Comparison of ENCODE assay signal across 15 cellular contexts in genomic region chr2:6921321-6921922, GRCh38. TPM values are rescaled to one million over a fixed set of nuclear protein-coding genes. Genes with fewer than 3 reads are reported as not detected.
DNase-seq lines count a peak whose midpoint lies in the region; ATAC-seq and TF ChIP-seq lines count a peak whose summit lies in the region.
"Had no signal": no experiment of that assay in that cellular context is flagged by ENCODE, and none has a peak within 500 bp of the region (broad histone marks: within the 10 kb centered on the region; RNA-seq: fewer than 3 reads in every experiment).

No MANE protein-coding gene starts in this region.

- H3K36me3 ChIP-seq in endodermal cell (ENCODE audit: control insufficient read depth, insufficient read depth, low read length) = no peaks in the 10 kb centered on the region
- H3K36me3 ChIP-seq in trophoblast cell (ENCODE audit: control insufficient read depth in 1 of 2, insufficient read depth in 2 of 2, low read length in 2 of 2) = no peaks in the 10 kb centered on the region
- H3K36me3 ChIP-seq: upper lobe of left lung had no signal

- no peak overlapping the region for H3K23ac ChIP-seq in trophoblast cell (ENCODE audit: low read length)

- no peaks in the 10 kb centered on the region for H3K9me3 ChIP-seq in endodermal cell (ENCODE audit: control insufficient read depth, low read length)
- no peaks in the 10 kb centered on the region for H3K9me3 ChIP-seq in trophoblast cell (ENCODE audit: insufficient read depth, low read depth, low read length)
- H3K9me3 ChIP-seq: upper lobe of left lung had no signal

- no peak for TF ChIP-seq CTCF in endodermal cell (conservative IDR thresholded peaks at IDR 0.05)

- POLR2A ChIA-PET in activated CD4-positive, alpha-beta T cell treated with anti-CD3 and anti-CD28 coated beads, Interleukin-2, amount 10 ng/mL, durations not matched to agents 7 days and 5 days (lab: Charles Lee) = interaction anchor here (0.6 to 0.8 kb wide), 2 partner anchors 27 to 286 kb away, joined by 3 to 6 read pairs; no protein-coding TSS in a partner anchor

- no peak overlapping the region for H2BK12ac ChIP-seq in trophoblast cell (ENCODE audit: low read length)

- H3K4me3 ChIP-seq in endodermal cell (ENCODE audit: low read length) (no peak overlapping the region), trophoblast cell (ENCODE audit: low read depth, low read length) (no peak overlapping the region)
- H3K4me3 ChIP-seq: upper lobe of left lung had no signal

- H2BK120ac ChIP-seq in trophoblast cell (ENCODE audit: insufficient read depth, low read length, poor library complexity) = no peak overlapping the region

- ATAC-seq in SK-N-SH treated with all-trans-retinoic acid at 6 μM for 48 hours (no peak), GM18873 (IDR thresholded peaks at IDR 0.05; ENCODE audit: low FRiP score, unreplicated experiment) (no peak)
- ATAC-seq: effector memory CD8-positive, alpha-beta T cell had no signal

- H3K27me3 ChIP-seq in endodermal cell (ENCODE audit: control insufficient read depth, insufficient read depth, low read length, poor library complexity, severe bottlenecking) (peaks cover 6% of the 10 kb centered on the region), trophoblast cell (ENCODE audit: insufficient read depth, low read length) (no peaks in the 10 kb centered on the region)
- H3K27me3 ChIP-seq: upper lobe of left lung had no signal

- WGBS in endodermal cell (ENCODE audit: insufficient coverage in 1 of 2, insufficient read length in 1 of 2), 2 experiments = 80 to 83% methylated on average over 11 of the region's 11 CpGs
- no CpG with 5 or more reads among the region's 11 CpGs for WGBS in trophoblast cell (ENCODE audit: extremely low coverage, insufficient coverage, insufficient read length)

- no peak overlapping the region for H3K4me2 ChIP-seq in trophoblast cell (ENCODE audit: low read length)

- no peak overlapping the region for H3K18ac ChIP-seq in trophoblast cell (ENCODE audit: low read length)

- H2AFZ ChIP-seq in trophoblast cell (ENCODE audit: insufficient read depth, low read length, poor library complexity) = peak overlapping the region; percentile 40

- H3K36me3 Mint-ChIP-seq in activated CD4-positive, alpha-beta T cell treated with anti-CD3 and anti-CD28 coated beads, Interleukin-2, amount 10 ng/mL, durations not matched to agents 7 days and 5 days (ENCODE audit: low read depth) = peaks cover 66% of the 10 kb centered on the region
- H3K36me3 Mint-ChIP-seq in endodermal cell (ENCODE audit: low read depth) = peaks cover 3% of the 10 kb centered on the region

- no peaks in the 10 kb centered on the region for H3K4me1 ChIP-seq in endodermal cell (ENCODE audit: control insufficient read depth, insufficient read depth, low read length)
- peaks cover 10 to 14% of the 10 kb centered on the region in 2 experiments for H3K4me1 ChIP-seq in trophoblast cell (ENCODE audit: control insufficient read depth in 1 of 2, insufficient read depth in 2 of 2, low read length in 2 of 2)

- H3K27ac ChIP-seq in endodermal cell (ENCODE audit: low read depth, low read length) = no peak overlapping the region
- no peak overlapping the region for H3K27ac ChIP-seq in trophoblast cell (ENCODE audit: low read depth, low read length)
- H3K27ac ChIP-seq: upper lobe of left lung had no signal

- H3K79me2 ChIP-seq in trophoblast cell (ENCODE audit: control insufficient read depth, insufficient read depth, low read length, poor library complexity) = peaks cover 4% of the 10 kb centered on the region

- peak overlapping the region; percentile 0 for H3K4me3 Mint-ChIP-seq in activated CD4-positive, alpha-beta T cell treated with anti-CD3 and anti-CD28 coated beads, Interleukin-2, amount 10 ng/mL, durations not matched to agents 7 days and 5 days
- no peak overlapping the region for H3K4me3 Mint-ChIP-seq in endodermal cell
- H3K4me3 Mint-ChIP-seq: effector memory CD8-positive, alpha-beta T cell had no signal

- no peak overlapping the region for H3K27ac Mint-ChIP-seq in activated CD4-positive, alpha-beta T cell treated with anti-CD3 and anti-CD28 coated beads, Interleukin-2, amount 10 ng/mL, durations not matched to agents 7 days and 5 days
- peak overlapping the region; percentile 53 for H3K27ac Mint-ChIP-seq in endodermal cell

- H3K9ac ChIP-seq in endodermal cell (ENCODE audit: extremely low read depth, low read length, poor library complexity, severe bottlenecking) (no peak overlapping the region), trophoblast cell (ENCODE audit: low read length) (no peak overlapping the region)

- no peak overlapping the region for H3K14ac ChIP-seq in trophoblast cell (ENCODE audit: low read length)

- H4K12ac ChIP-seq in trophoblast cell (ENCODE audit: low read depth, low read length) = no peak overlapping the region

- H4K91ac ChIP-seq in trophoblast cell (ENCODE audit: low read depth, low read length) = no peak overlapping the region

- H2BK5ac ChIP-seq in trophoblast cell (ENCODE audit: low read depth, low read length, poor library complexity) = no peak overlapping the region

- no peak for DNase-seq in activated CD4-positive, alpha-beta T cell treated with anti-CD3 and anti-CD28 coated beads, Interleukin-2, amount 10 ng/mL, durations not matched to agents 7 days and 5 days
- no peak for DNase-seq in activated CD4-positive, alpha-beta T cell treated with anti-CD3 and anti-CD28 coated beads for 1 hour
- no peak for DNase-seq in endodermal cell
- DNase-seq in trophoblast cell = no peak
- DNase-seq: 8988T; aorta; COR-L47; effector memory CD8-positive, alpha-beta T cell; left cardiac atrium; NCI-H1694; NCI-H82; SHP77 treated with DMSO at 0.1 percent for 48 hours had no signal

- H3K9me3 Mint-ChIP-seq in activated CD4-positive, alpha-beta T cell treated with anti-CD3 and anti-CD28 coated beads, Interleukin-2, amount 10 ng/mL, durations not matched to agents 7 days and 5 days = peaks cover 7% of the 10 kb centered on the region
- peaks cover 4% of the 10 kb centered on the region for H3K9me3 Mint-ChIP-seq in endodermal cell
- H3K9me3 Mint-ChIP-seq: effector memory CD8-positive, alpha-beta T cell had no signal

- peaks cover 84% of the 10 kb centered on the region for H3K4me1 Mint-ChIP-seq in activated CD4-positive, alpha-beta T cell treated with anti-CD3 and anti-CD28 coated beads, Interleukin-2, amount 10 ng/mL, durations not matched to agents 7 days and 5 days
- peaks cover 10% of the 10 kb centered on the region for H3K4me1 Mint-ChIP-seq in endodermal cell

- no peaks in the 10 kb centered on the region for H3K27me3 Mint-ChIP-seq in activated CD4-positive, alpha-beta T cell treated with anti-CD3 and anti-CD28 coated beads, Interleukin-2, amount 10 ng/mL, durations not matched to agents 7 days and 5 days
- peaks cover 18% of the 10 kb centered on the region for H3K27me3 Mint-ChIP-seq in endodermal cell (ENCODE audit: insufficient read depth)
- H3K27me3 Mint-ChIP-seq: effector memory CD8-positive, alpha-beta T cell had no signal

- peaks cover 8% of the 10 kb centered on the region for H3K79me1 ChIP-seq in trophoblast cell (ENCODE audit: low read length)

- CTCF ChIA-PET in activated CD4-positive, alpha-beta T cell treated with anti-CD3 and anti-CD28 coated beads, Interleukin-2, amount 10 ng/mL, durations not matched to agents 7 days and 5 days (lab: Charles Lee) = interaction anchor here (1.0 to 3.5 kb wide), 3 partner anchors 10 to 122 kb away, joined by 3 to 14 read pairs (median 10); no protein-coding TSS in a partner anchor

- H3K4ac ChIP-seq in trophoblast cell (ENCODE audit: low read depth, low read length) = no peak overlapping the region

- H2AK5ac ChIP-seq in trophoblast cell (ENCODE audit: low read length) = no peak overlapping the region

- H4K8ac ChIP-seq in trophoblast cell (ENCODE audit: low read depth, low read length) = no peak overlapping the region

TF ChIP-seq in SK-N-SH treated with all-trans-retinoic acid at 6 μM for 48 hours, 23 proteins besides CTCF, POLR2A, EP300 and RAD21 (continues in another document):
- TF ChIP-seq ZNF565 (CRISPR knock-in tag; conservative IDR thresholded peaks at IDR 0.05; ENCODE audit: low read depth) (no peak), OSR1 (CRISPR knock-in tag; IDR thresholded peaks at IDR 0.05) (no peak), ZNF8 (CRISPR knock-in tag; IDR thresholded peaks at IDR 0.05) (no peak)

RNA-seq across cellular contexts. Expression of gene RNF144A, which starts 4.2 kb away (rescaled TPM):
- 100 to 1,000 TPM in 1 of 2 experiments, 10 to 100 TPM in 1; 89.6 to 101 TPM for total RNA-seq in activated CD4-positive, alpha-beta T cell treated with anti-CD3 and anti-CD28 coated beads, Interleukin-2, amount 10 ng/mL, durations not matched to agents 7 days and 5 days
- 10 to 100 TPM; 12.4 to 26.0 TPM for total RNA-seq in endodermal cell
- 31.7 TPM for polyA plus RNA-seq in endodermal cell (2013, experiment 1 of 2)
- 25.7 TPM for polyA plus RNA-seq in endodermal cell (2013, experiment 2 of 2)
- 9.2 and 9.3 TPM in 2 replicates for polyA plus RNA-seq in trophoblast cell (2013)

RNA-seq across cellular contexts. Expression of gene RSAD2, which starts 43.8 kb away (rescaled TPM):
- 100 to 1,000 TPM; 100 to 101 TPM for total RNA-seq in activated CD4-positive, alpha-beta T cell treated with anti-CD3 and anti-CD28 coated beads, Interleukin-2, amount 10 ng/mL, durations not matched to agents 7 days and 5 days
- under 1 TPM; 0.35 to 0.75 TPM for total RNA-seq in endodermal cell
- polyA plus RNA-seq in endodermal cell (2013, experiment 1 of 2) = not detected
- polyA plus RNA-seq in endodermal cell (2013, experiment 2 of 2) = not detected
- polyA plus RNA-seq in trophoblast cell (2013) = 0.51 and 0.55 TPM in 2 replicates

RNA-seq across cellular contexts. Expression of gene CMPK2, which starts 55.7 kb away (rescaled TPM):
- total RNA-seq in activated CD4-positive, alpha-beta T cell treated with anti-CD3 and anti-CD28 coated beads, Interleukin-2, amount 10 ng/mL, durations not matched to agents 7 days and 5 days = 10 to 100 TPM; 94.3 to 96.0 TPM
- total RNA-seq in endodermal cell = 1 to 10 TPM; 2.1 to 3.8 TPM
- polyA plus RNA-seq in endodermal cell (2013, experiment 1 of 2) = 1.4 TPM
- 1.5 TPM for polyA plus RNA-seq in endodermal cell (2013, experiment 2 of 2)
- polyA plus RNA-seq in trophoblast cell (2013) = 2.1 and 2.2 TPM in 2 replicates

Comparison
In these comparisons a context has a peak if more than half of its experiments do, and no peak if none do; other contexts are left out.
1. RNA of gene RSAD2, which starts 43.8 kb away (total RNA-seq): 100 to 101 TPM in activated CD4-positive, alpha-beta T cell treated with anti-CD3 and anti-CD28 coated beads, Interleukin-2, amount 10 ng/mL, durations not matched to agents 7 days and 5 days; 0.35 to 0.75 TPM in endodermal cell; every median in the first group is over 10 times any median in the second.
2. RNA of gene CMPK2, which starts 55.7 kb away (total RNA-seq): 94.3 to 96.0 TPM in activated CD4-positive, alpha-beta T cell treated with anti-CD3 and anti-CD28 coated beads, Interleukin-2, amount 10 ng/mL, durations not matched to agents 7 days and 5 days; 2.1 to 3.8 TPM in endodermal cell; every median in the first group is over 10 times any median in the second.